11 cellular contexts compared by ENCODE assay signal in genomic region chr1:159943908-159944622, GRCh38. TPM values are rescaled to one million over a fixed set of nuclear protein-coding genes. Genes with fewer than 3 reads are reported as not detected.
DNase-seq lines count a peak whose midpoint lies in the region; ATAC-seq and TF ChIP-seq lines count a peak whose summit lies in the region.
"Had no signal": no experiment of that assay in that cellular context is flagged by ENCODE, and none has a peak within 500 bp of the region (broad histone marks: within the 10 kb centered on the region; RNA-seq: fewer than 3 reads in every experiment).

No MANE protein-coding gene starts in this region.

- H3K4me2 ChIP-seq in osteoblast (ENCODE audit: insufficient read depth, low read length) = no peak overlapping the region

- peak overlapping the region; percentile 85 to 89 for H3K27ac ChIP-seq in esophagus (ENCODE audit: low read depth in 2 of 2, low read length in 1 of 2)
- no peak overlapping the region for H3K27ac ChIP-seq in osteoblast (ENCODE audit: low read depth, low read length)

- H3K9me3 ChIP-seq in esophagus (ENCODE audit: control insufficient read depth in 2 of 2, insufficient read depth in 1 of 2, low read depth in 1 of 2, low read length in 1 of 2) = no peaks in the 10 kb centered on the region
- no peaks in the 10 kb centered on the region for H3K9me3 ChIP-seq in osteoblast (ENCODE audit: low read depth, low read length)

- no peak for ATAC-seq in HG02970 (IDR thresholded peaks at IDR 0.05; ENCODE audit: low FRiP score, unreplicated experiment)
- no peak for ATAC-seq in HG02588 (IDR thresholded peaks at IDR 0.05; ENCODE audit: unreplicated experiment)

- no peak overlapping the region for H2AFZ ChIP-seq in osteoblast (ENCODE audit: low read length)

- H3K27me3 ChIP-seq in esophagus (ENCODE audit: control insufficient read depth in 1 of 2, insufficient read depth in 2 of 2, low read length in 2 of 2) = no peaks in the 10 kb centered on the region
- peaks cover 21% of the 10 kb centered on the region for H3K27me3 ChIP-seq in osteoblast (ENCODE audit: insufficient read depth, low read length)

- H4K20me1 ChIP-seq in osteoblast (ENCODE audit: insufficient read depth, low read length) = no peaks in the 10 kb centered on the region

- H3K79me2 ChIP-seq in osteoblast (ENCODE audit: insufficient read depth, low read length) = no peaks in the 10 kb centered on the region

- 47 to 59% methylated on average over 9 of the region's 9 CpGs for WGBS in esophagus, 2 donors

- peaks cover 2 to 27% of the 10 kb centered on the region in 2 donors for H3K4me1 ChIP-seq in esophagus (ENCODE audit: control insufficient read depth in 2 of 2, insufficient read depth in 2 of 2, low read length in 1 of 2)
- H3K4me1 ChIP-seq in osteoblast (ENCODE audit: insufficient read depth, low read length) = peaks cover 6% of the 10 kb centered on the region

- peak; percentile 21 for DNase-seq in GM10266 (ENCODE audit: extremely low spot score)
- DNase-seq in NCI-H2171 (lab: John Stamatoyannopoulos, UW) = peak; percentile 80
- DNase-seq in osteoblast (ENCODE audit: insufficient read length, low spot score, missing footprints) = peak; percentile 76
- DNase-seq in effector CD4-positive, alpha-beta T cell = no peak
- DNase-seq: activated naive CD8-positive, alpha-beta T cell treated with anti-CD3 and anti-CD28 coated beads, Interleukin-2, amount 10 ng/mL, durations not matched to agents 7 days and 5 days; NCI-H1048 had no signal

- TF ChIP-seq CTCF in GM10266 (IDR thresholded peaks at IDR 0.05; ENCODE audit: control insufficient read depth, insufficient read depth, low read depth, missing control alignments) (no peak), osteoblast (IDR thresholded peaks at IDR 0.05; ENCODE audit: extremely low read depth, low read depth, low read length) (no peak)

- H3K4me3 ChIP-seq in esophagus (ENCODE audit: low read depth in 1 of 2, low read length in 2 of 2) (peak overlapping the region in 1 of 2 donors; percentile 54), osteoblast (ENCODE audit: insufficient read depth, low read length) (no peak overlapping the region)

- H3K36me3 ChIP-seq in esophagus (ENCODE audit: control insufficient read depth in 2 of 2, insufficient read depth in 2 of 2, low read length in 1 of 2) = no peaks in the 10 kb centered on the region
- no peaks in the 10 kb centered on the region for H3K36me3 ChIP-seq in osteoblast (ENCODE audit: insufficient read depth, low read length)

RNA-seq across cellular contexts. Expression of gene IGSF9, which starts 1.3 kb away (rescaled TPM):
- polyA plus RNA-seq in esophagus = 10 to 100 TPM in 1 of 2 donors, 1 to 10 TPM in 1; 7.4 to 16.1 TPM
- under 0.01 TPM in 2 replicates for total RNA-seq in osteoblast
- total RNA-seq: activated naive CD8-positive, alpha-beta T cell treated with anti-CD3 and anti-CD28 coated beads, Interleukin-2, amount 10 ng/mL, durations not matched to agents 7 days and 5 days; T-helper 1 cell treated with Interleukin-12 subunit alpha and Interleukin-12 subunit beta and Interleukin-4 antibody, amounts not matched to agents 30 ng/mL and 1 ng/mL, for 36 hours had no signal

RNA-seq across cellular contexts. Expression of gene SLAMF9, which starts 10.0 kb away (rescaled TPM):
- polyA plus RNA-seq in esophagus = under 1 TPM; 0.05 to 0.14 TPM
- total RNA-seq in osteoblast = not detected in 2 replicates
- total RNA-seq: activated naive CD8-positive, alpha-beta T cell treated with anti-CD3 and anti-CD28 coated beads, Interleukin-2, amount 10 ng/mL, durations not matched to agents 7 days and 5 days; HT-29; T-helper 1 cell treated with Interleukin-12 subunit alpha and Interleukin-12 subunit beta and Interleukin-4 antibody, amounts not matched to agents 30 ng/mL and 1 ng/mL, for 36 hours had no signal

RNA-seq across cellular contexts. Expression of gene TAGLN2, which starts 18.8 kb away (rescaled TPM):
- 100 to 1,000 TPM; 309 to 366 TPM for polyA plus RNA-seq in esophagus
- 156 and 159 TPM in 2 replicates for total RNA-seq in osteoblast

RNA-seq across cellular contexts. Expression of gene CFAP45, which starts 44.1 kb away (rescaled TPM):
- under 1 TPM; 0.44 to 0.61 TPM for polyA plus RNA-seq in esophagus
- 0.29 and 0.36 TPM in 2 replicates for total RNA-seq in osteoblast
- total RNA-seq: HT-29 had no signal
